Comparison of ENCODE assay signal across 1 cellular context in genomic region chr1:20472860-20473711, GRCh38.
TF ChIP-seq lines count a peak whose summit lies in the region.

No MANE protein-coding gene starts in this region.

TF ChIP-seq in SK-N-SH treated with all-trans-retinoic acid at 6 μM for 48 hours, 23 proteins besides CTCF, POLR2A, EP300 and RAD21 (continued from another document):
- TF ChIP-seq TSHZ2 (CRISPR knock-in tag; IDR thresholded peaks at IDR 0.05): no peak
